1 cellular context compared by ENCODE assay signal in genomic region chr1:109740615-109741373, GRCh38.
A peak's percentile ranks its signal among the peaks of the same experiment; 100 is the strongest.
TF ChIP-seq lines count a peak whose summit lies in the region.

Gene GSTM3 (minus strand): TSS chr1:109741038. CDS start chr1:109740287, 751 bp downstream.

TF ChIP-seq in HepG2, 621 proteins besides CTCF, POLR2A, EP300 and RAD21 (continued from another document and continues in another):
- TF ChIP-seq ZNF782 (CRISPR knock-in tag; IDR thresholded peaks at IDR 0.05; ENCODE audit: borderline replicate concordance): 0 out of 2 replicates have a peak, but pooled peaks have one; percentile 32
- TF ChIP-seq PATZ1 (CRISPR knock-in tag; IDR thresholded peaks at IDR 0.05): no peak
- TF ChIP-seq GABPA (IDR thresholded peaks at IDR 0.05; ENCODE audit: low read depth, low read length): no peak
- TF ChIP-seq GABPA (CRISPR knock-in tag; IDR thresholded peaks at IDR 0.05; ENCODE audit: low read depth): no peak
- no peak for TF ChIP-seq ZFP82 (CRISPR knock-in tag; IDR thresholded peaks at IDR 0.05; ENCODE audit: borderline replicate concordance)
- TF ChIP-seq PBX3 (CRISPR knock-in tag; IDR thresholded peaks at IDR 0.05; ENCODE audit: borderline replicate concordance): no peak
- no peak for TF ChIP-seq PCBP2 (optimal IDR thresholded peaks at IDR 0.05; ENCODE audit: low read depth, low read length, poor library complexity, severe bottlenecking)
- TF ChIP-seq GATAD1 (CRISPR knock-in tag; IDR thresholded peaks at IDR 0.05): no peak
- TF ChIP-seq ZNF674 (CRISPR knock-in tag; IDR thresholded peaks at IDR 0.05; ENCODE audit: low read depth): no peak
- TF ChIP-seq ZNF724P (CRISPR knock-in tag; IDR thresholded peaks at IDR 0.05; ENCODE audit: borderline replicate concordance): no peak
- TF ChIP-seq KDM1A (CRISPR knock-in tag; IDR thresholded peaks at IDR 0.05): no peak
- TF ChIP-seq SIN3B (IDR thresholded peaks at IDR 0.05; ENCODE audit: low read length): no peak
- TF ChIP-seq ARID3A (IDR thresholded peaks at IDR 0.05; ENCODE audit: low read depth, low read length): no peak
- no peak for TF ChIP-seq CERS6 (CRISPR knock-in tag; IDR thresholded peaks at IDR 0.05)
- TF ChIP-seq NFATC3 (CRISPR knock-in tag; IDR thresholded peaks at IDR 0.05): no peak
- TF ChIP-seq PLRG1 (conservative IDR thresholded peaks at IDR 0.05): no peak
- TF ChIP-seq ZNF678 (CRISPR knock-in tag; IDR thresholded peaks at IDR 0.05): no peak
- no peak for TF ChIP-seq ASH2L (IDR thresholded peaks at IDR 0.05; ENCODE audit: insufficient read length, low read depth, low read length)
- TF ChIP-seq ZNF343 (CRISPR knock-in tag; IDR thresholded peaks at IDR 0.05): no peak
- no peak for TF ChIP-seq MIER3 (CRISPR knock-in tag; IDR thresholded peaks at IDR 0.05; ENCODE audit: borderline replicate concordance)
- TF ChIP-seq ZNF407 (CRISPR knock-in tag; IDR thresholded peaks at IDR 0.05; ENCODE audit: not compliant biosample characterization): no peak
- TF ChIP-seq CBX5 (CRISPR knock-in tag; IDR thresholded peaks at IDR 0.05; ENCODE audit: borderline replicate concordance): no peak
- TF ChIP-seq ZBTB46 (CRISPR knock-in tag; IDR thresholded peaks at IDR 0.05; ENCODE audit: borderline replicate concordance): no peak
- no peak for TF ChIP-seq RNF219 (CRISPR knock-in tag; IDR thresholded peaks at IDR 0.05)
- no peak for TF ChIP-seq ELK4 (CRISPR knock-in tag; IDR thresholded peaks at IDR 0.05; ENCODE audit: borderline replicate concordance)
- TF ChIP-seq LCORL (IDR thresholded peaks at IDR 0.05): no peak
- TF ChIP-seq LCORL (CRISPR knock-in tag; IDR thresholded peaks at IDR 0.05): no peak
- TF ChIP-seq IRF9 (CRISPR knock-in tag; IDR thresholded peaks at IDR 0.05; ENCODE audit: borderline replicate concordance): 0 out of 2 replicates have a peak, but pooled peaks have one; percentile 14
- TF ChIP-seq EEA1 (CRISPR knock-in tag; IDR thresholded peaks at IDR 0.05; ENCODE audit: borderline replicate concordance): no peak
- TF ChIP-seq ZNF546 (CRISPR knock-in tag; conservative IDR thresholded peaks at IDR 0.05): no peak
- TF ChIP-seq ZNF263 (CRISPR knock-in tag; IDR thresholded peaks at IDR 0.05): 0 out of 2 replicates have a peak, but pooled peaks have one; percentile 36
- no peak for TF ChIP-seq ZNF205 (CRISPR knock-in tag; IDR thresholded peaks at IDR 0.05)
- TF ChIP-seq HNRNPLL (IDR thresholded peaks at IDR 0.05; ENCODE audit: low read depth, low read length, poor library complexity, severe bottlenecking): no peak
- no peak for TF ChIP-seq TBX3 (IDR thresholded peaks at IDR 0.05; ENCODE audit: borderline replicate concordance)
- TF ChIP-seq MAFF (IDR thresholded peaks at IDR 0.05; ENCODE audit: low read depth, low read length): no peak
- TF ChIP-seq ETV6 (CRISPR knock-in tag; conservative IDR thresholded peaks at IDR 0.05): no peak
- TF ChIP-seq ZNF709 (CRISPR knock-in tag; IDR thresholded peaks at IDR 0.05): no peak
- no peak for TF ChIP-seq ZNF557 (CRISPR knock-in tag; IDR thresholded peaks at IDR 0.05)
- no peak for TF ChIP-seq NFE2 (CRISPR knock-in tag; IDR thresholded peaks at IDR 0.05)
- no peak for TF ChIP-seq SATB2 (CRISPR knock-in tag; IDR thresholded peaks at IDR 0.05)
- no peak for TF ChIP-seq FOSL1 (CRISPR knock-in tag; IDR thresholded peaks at IDR 0.05; ENCODE audit: borderline replicate concordance)
